ENCODE assay signal across 8 cellular contexts in genomic region chr1:11806307-11806936, GRCh38. TPM values are rescaled to one million over a fixed set of nuclear protein-coding genes. Genes with fewer than 3 reads are reported as not detected.
DNase-seq lines count a peak whose midpoint lies in the region; ATAC-seq and TF ChIP-seq lines count a peak whose summit lies in the region.

No MANE protein-coding gene starts in this region.

- no peaks in the 10 kb centered on the region for H3K36me3 ChIP-seq in mucosa of stomach (ENCODE audit: control insufficient read depth, insufficient read depth, low read length)

- H3K4me1 ChIP-seq in mucosa of stomach (ENCODE audit: control insufficient read depth, insufficient read depth, low read length): peaks cover 45% of the 10 kb centered on the region

- intact Hi-C loops in CD14-positive monocyte (cut with micrococcal nuclease): loop anchor here in 1 of 2 donors (5.0 to 10.0 kb wide), 2 partner anchors 101 to 178 kb away; partner anchors contain the start of gene MFN2

- POLR2A ChIA-PET in RWPE1 (lab: Yijun Ruan, JAX; ENCODE audit: low non-redundant PET): interaction anchor here (0.5 to 1.2 kb wide), 4 partner anchors 20 to 173 kb away, joined by 3 to 4 read pairs (median 3); partner anchors contain the start of genes KIAA2013 and MFN2

- CTCF ChIA-PET in RWPE1 (lab: Yijun Ruan, JAX): interaction anchor here (0.6 to 0.9 kb wide), 3 partner anchors 12 to 68 kb away, joined by 3 to 6 read pairs (median 3); no protein-coding TSS in a partner anchor

- H3K9me3 ChIP-seq in mucosa of stomach (ENCODE audit: control insufficient read depth, low read length): no peaks in the 10 kb centered on the region

- no peaks in the 10 kb centered on the region for H3K9me3 Mint-ChIP-seq in CD14-positive monocyte
- H3K9me3 Mint-ChIP-seq in endothelial cell (ENCODE audit: unreplicated experiment): no peaks in the 10 kb centered on the region

- peaks cover 66% of the 10 kb centered on the region for H3K4me1 Mint-ChIP-seq in CD14-positive monocyte
- H3K4me1 Mint-ChIP-seq in endothelial cell (ENCODE audit: unreplicated experiment): peaks cover 43% of the 10 kb centered on the region

- H3K4me3 Mint-ChIP-seq in CD14-positive monocyte (peak overlapping the region; percentile 94 to 99), endothelial cell (ENCODE audit: unreplicated experiment) (peak overlapping the region; percentile 100)

- H3K27ac Mint-ChIP-seq in CD14-positive monocyte: peak overlapping the region; percentile 99 to 100 (median 99)
- H3K27ac Mint-ChIP-seq in endothelial cell (ENCODE audit: unreplicated experiment): peak overlapping the region; percentile 93

- H3K4me3 ChIP-seq in mucosa of stomach (ENCODE audit: low read length): peak overlapping the region; percentile 70

- peak overlapping the region; percentile 99 for H3K27ac ChIP-seq in RWPE1

- ATAC-seq in GM18870 (IDR thresholded peaks at IDR 0.05; ENCODE audit: unreplicated experiment) (peak; percentile 11), HG03064 (IDR thresholded peaks at IDR 0.05; ENCODE audit: low read depth, unreplicated experiment) (peak; percentile 39)

- peak overlapping the region; percentile 87 for H3K9ac ChIP-seq in mucosa of stomach (ENCODE audit: low read length)

- peaks cover 39 to 51% of the 10 kb centered on the region in 2 donors for H3K36me3 Mint-ChIP-seq in CD14-positive monocyte
- H3K36me3 Mint-ChIP-seq in endothelial cell (ENCODE audit: low read depth, unreplicated experiment): peaks cover 4% of the 10 kb centered on the region

- TF ChIP-seq CTCF in CD14-positive monocyte (IDR thresholded peaks at IDR 0.05) (no peak), RWPE1 (conservative IDR thresholded peaks at IDR 0.05; ENCODE audit: low read depth) (no peak), endothelial cell (IDR thresholded peaks at IDR 0.05; ENCODE audit: unreplicated experiment) (no peak)

- DNase-seq in CD14-positive monocyte (ENCODE audit: low spot score): no peak
- DNase-seq in RWPE1 (ENCODE audit: low spot score): peak; percentile 20
- DNase-seq in endothelial cell (ENCODE audit: low spot score): no peak
- no peak for DNase-seq in cortex of kidney (lab: John Stamatoyannopoulos, UW)
- DNase-seq in NCI-H2029 (lab: John Stamatoyannopoulos, UW): no peak

- H3K27me3 ChIP-seq in mucosa of stomach (ENCODE audit: control insufficient read depth, insufficient read depth, low read length): no peaks in the 10 kb centered on the region

- H3K27me3 Mint-ChIP-seq in CD14-positive monocyte (ENCODE audit: low read depth in 3 of 3) (peaks cover 0 to 2% (median 1%) of the 10 kb centered on the region in 3 donors), endothelial cell (ENCODE audit: unreplicated experiment) (peaks cover 12% of the 10 kb centered on the region)

RNA-seq across cellular contexts. Expression of gene CLCN6, which starts 0.4 kb away (rescaled TPM):
- 1 to 10 TPM; 3.8 to 4.2 TPM for polyA plus RNA-seq in CD14-positive monocyte
- total RNA-seq in endothelial cell (ENCODE audit: unreplicated experiment): 42.9 TPM

RNA-seq across cellular contexts. Expression of gene MTHFR, which starts 0.7 kb away (rescaled TPM):
- 1 to 10 TPM; 4.5 to 8.5 TPM for polyA plus RNA-seq in CD14-positive monocyte
- 27.2 TPM for total RNA-seq in endothelial cell (ENCODE audit: unreplicated experiment)

RNA-seq across cellular contexts. Expression of gene NPPA, which starts 41.2 kb away (rescaled TPM):
- not detected for polyA plus RNA-seq in CD14-positive monocyte
- not detected for total RNA-seq in endothelial cell (ENCODE audit: unreplicated experiment)

RNA-seq across cellular contexts. Expression of gene C1orf167, which starts 44.4 kb away (rescaled TPM):
- not detected for polyA plus RNA-seq in CD14-positive monocyte
- 0.44 TPM for total RNA-seq in endothelial cell (ENCODE audit: unreplicated experiment)

RNA-seq across cellular contexts. Expression of gene NPPB, which starts 52.3 kb away (rescaled TPM):
- not detected for polyA plus RNA-seq in CD14-positive monocyte
- total RNA-seq in endothelial cell (ENCODE audit: unreplicated experiment): not detected
